In genomic region chr14:68547305-68548193, GRCh38 we compare ENCODE assay signal across 9 cellular contexts.
DNase-seq lines count a peak whose midpoint lies in the region; ATAC-seq and TF ChIP-seq lines count a peak whose summit lies in the region.
"Had no signal": no experiment of that assay in that cellular context is flagged by ENCODE, and none has a peak within 500 bp of the region (broad histone marks: within the 10 kb centered on the region; RNA-seq: fewer than 3 reads in every experiment).

No MANE protein-coding gene starts in this region.

- peak; percentile 98 for TF ChIP-seq EP300 in stomach (IDR thresholded peaks at IDR 0.05)

- H3K9me3 ChIP-seq in body of pancreas (no peaks in the 10 kb centered on the region), stomach (no peaks in the 10 kb centered on the region)

- TF ChIP-seq POLR2A in body of pancreas (IDR thresholded peaks at IDR 0.05) = no peak
- no peak for TF ChIP-seq POLR2A in stomach (IDR thresholded peaks at IDR 0.05)

- peak; percentile 25 for ATAC-seq in body of pancreas
- ATAC-seq in activated CD8-positive, alpha-beta T cell treated with anti-CD3 and anti-CD28 coated beads, Interleukin-2, amount 10 ng/mL, durations not matched to agents 7 days and 5 days = no peak

- POLR2A ChIA-PET in HEK293T (lab: Yijun Ruan, JAX) = interaction anchor here (0.5 to 1.0 kb wide), 2 partner anchors 41 to 649 kb away, joined by 3 read pairs; no protein-coding TSS in a partner anchor
- POLR2A ChIA-PET in activated CD8-positive, alpha-beta T cell treated with anti-CD3 and anti-CD28 coated beads, Interleukin-2, amount 10 ng/mL, durations not matched to agents 7 days and 5 days (lab: Charles Lee) = no interaction called here

- TF ChIP-seq CTCF in body of pancreas (IDR thresholded peaks at IDR 0.05) (no peak), kidney epithelial cell (IDR thresholded peaks at IDR 0.05; ENCODE audit: insufficient read depth, low read length, poor library complexity, severe bottlenecking) (peak; percentile 16), stomach (IDR thresholded peaks at IDR 0.05) (no peak)

- H3K4me3 ChIP-seq in body of pancreas = no peak overlapping the region
- no peak overlapping the region for H3K4me3 ChIP-seq in kidney epithelial cell (ENCODE audit: low read depth, low read length)
- H3K4me3 ChIP-seq in stomach = no peak overlapping the region

- no peaks in the 10 kb centered on the region for H3K4me1 Mint-ChIP-seq in activated CD8-positive, alpha-beta T cell treated with anti-CD3 and anti-CD28 coated beads, Interleukin-2, amount 10 ng/mL, durations not matched to agents 7 days and 5 days (ENCODE audit: low read depth)

- H3K27ac Mint-ChIP-seq in activated CD8-positive, alpha-beta T cell treated with anti-CD3 and anti-CD28 coated beads, Interleukin-2, amount 10 ng/mL, durations not matched to agents 7 days and 5 days = no peak overlapping the region

- H3K27me3 ChIP-seq in body of pancreas (no peaks in the 10 kb centered on the region), kidney epithelial cell (ENCODE audit: control insufficient read depth, insufficient read depth, low read length) (no peaks in the 10 kb centered on the region), stomach (no peaks in the 10 kb centered on the region)

- H3K4me3 Mint-ChIP-seq in activated CD8-positive, alpha-beta T cell treated with anti-CD3 and anti-CD28 coated beads, Interleukin-2, amount 10 ng/mL, durations not matched to agents 7 days and 5 days = no peak overlapping the region

- H3K36me3 ChIP-seq in body of pancreas (replicated peaks in 1 of 2; ENCODE audit: insufficient read depth in 1 of 2, low read depth in 2 of 2) (no peaks in the 10 kb centered on the region), kidney epithelial cell (ENCODE audit: control insufficient read depth, insufficient read depth, low read length) (no peaks in the 10 kb centered on the region), stomach (no peaks in the 10 kb centered on the region)

- H3K36me3 Mint-ChIP-seq in activated CD8-positive, alpha-beta T cell treated with anti-CD3 and anti-CD28 coated beads, Interleukin-2, amount 10 ng/mL, durations not matched to agents 7 days and 5 days (ENCODE audit: low read depth) = no peaks in the 10 kb centered on the region

- no peaks in the 10 kb centered on the region for H3K9me3 Mint-ChIP-seq in activated CD8-positive, alpha-beta T cell treated with anti-CD3 and anti-CD28 coated beads, Interleukin-2, amount 10 ng/mL, durations not matched to agents 7 days and 5 days (ENCODE audit: insufficient read depth)

- H3K27me3 Mint-ChIP-seq in activated CD8-positive, alpha-beta T cell treated with anti-CD3 and anti-CD28 coated beads, Interleukin-2, amount 10 ng/mL, durations not matched to agents 7 days and 5 days (ENCODE audit: low read depth) = no peaks in the 10 kb centered on the region

- WGBS in body of pancreas, 2 donors = 77 to 86% methylated on average over 12 of the region's 12 CpGs
- 60 to 69% (median 66%) methylated on average over 12 of the region's 12 CpGs for WGBS in stomach, 5 donors

- DNase-seq in HEK293T (ENCODE audit: extremely low spot score) (peak; percentile 15), body of pancreas (peak in 3 of 4 donors; percentile 37 to 73 (median 65)), kidney epithelial cell (ENCODE audit: low read depth) (no peak), stomach (peak; percentile 41), MV-4-11 (lab: John Stamatoyannopoulos, UW) (no peak), midbrain (lab: John Stamatoyannopoulos, UW) (no peak)
- DNase-seq in activated CD8-positive, alpha-beta T cell treated with anti-CD3 and anti-CD28 coated beads, Interleukin-2, amount 10 ng/mL, durations not matched to agents 7 days and 5 days = no peak
- no peak for DNase-seq in activated CD4-positive, alpha-beta T cell treated with anti-CD3 and anti-CD28 coated beads, Interleukin-2, amount 50 U/mL, for 1 hour
- DNase-seq: NCI-H748 treated with DMSO at 0.1 percent for 48 hours had no signal

- H3K4me1 ChIP-seq in body of pancreas (peaks cover 54% of the 10 kb centered on the region), stomach (peaks cover 38 to 89% (median 74%) of the 10 kb centered on the region in 4 donors)

- CTCF ChIA-PET in HEK293T (lab: Yijun Ruan, JAX) = no interaction called here
- CTCF ChIA-PET in activated CD8-positive, alpha-beta T cell treated with anti-CD3 and anti-CD28 coated beads, Interleukin-2, amount 10 ng/mL, durations not matched to agents 7 days and 5 days (lab: Charles Lee) = no interaction called here

- intact Hi-C loops in body of pancreas (cut with DNase I) (no loop called here), stomach (cut with DNase I; ENCODE audit: low total_unique reads) (no loop called here)

- H3K27ac ChIP-seq in body of pancreas (peak overlapping the region; percentile 65 to 73 (median 70)), stomach (peak overlapping the region; percentile 84 to 95 (median 92))

TF ChIP-seq in HEK293T, 16 proteins besides CTCF, POLR2A, EP300 and RAD21:
- TF ChIP-seq CTBP1 (IDR thresholded peaks at IDR 0.05; ENCODE audit: borderline replicate concordance) = no peak
- no peak for TF ChIP-seq NFRKB (IDR thresholded peaks at IDR 0.05)
- TF ChIP-seq ARNT (IDR thresholded peaks at IDR 0.05) = no peak
- no peak for TF ChIP-seq FOXM1 (IDR thresholded peaks at IDR 0.05; ENCODE audit: borderline replicate concordance)
- TF ChIP-seq FOXK2 (IDR thresholded peaks at IDR 0.05) = no peak
- no peak for TF ChIP-seq BHLHE40 (IDR thresholded peaks at IDR 0.05; ENCODE audit: borderline replicate concordance)
- TF ChIP-seq FOXA1 (IDR thresholded peaks at IDR 0.05) = no peak
- TF ChIP-seq TARDBP (IDR thresholded peaks at IDR 0.05) = no peak

Comparison
In these comparisons a context has a peak if more than half of its experiments do, and no peak if none do; other contexts are left out.
1. DNase-seq: peak in HEK293T (single experiment), body of pancreas (3 of 4) and stomach (single experiment); none in kidney epithelial cell (single experiment), activated CD8-positive, alpha-beta T cell treated with anti-CD3 and anti-CD28 coated beads, Interleukin-2, amount 10 ng/mL, durations not matched to agents 7 days and 5 days (single experiment), activated CD4-positive, alpha-beta T cell treated with anti-CD3 and anti-CD28 coated beads, Interleukin-2, amount 50 U/mL, for 1 hour (single experiment), MV-4-11 (single experiment) and midbrain (single experiment).